ENCODE assay signal across 14 cellular contexts in genomic region chr20:63937596-63937995, GRCh38. TPM values are rescaled to one million over a fixed set of nuclear protein-coding genes. Genes with fewer than 3 reads are reported as not detected.
DNase-seq lines count a peak whose midpoint lies in the region; ATAC-seq and TF ChIP-seq lines count a peak whose summit lies in the region.
"Had no signal": no experiment of that assay in that cellular context is flagged by ENCODE, and none has a peak within 500 bp of the region (broad histone marks: within the 10 kb centered on the region; RNA-seq: fewer than 3 reads in every experiment).

No MANE protein-coding gene starts in this region.

- intact Hi-C loops in PC-3 (cut with micrococcal nuclease) = no loop called here

- H4K20me1 ChIP-seq in PC-3 (ENCODE audit: low read length) (peaks cover 11% of the 10 kb centered on the region; the same call in 1 of the 2 replicates), osteoblast (ENCODE audit: insufficient read depth, low read length) (peaks cover 52% of the 10 kb centered on the region)

- DNase-seq in AG09309 (ENCODE audit: low read depth) (peak; percentile 8), PC-3 (no peak), chondrocyte (ENCODE audit: low spot score) (no peak), osteoblast (ENCODE audit: insufficient read length, low spot score, missing footprints) (peak; percentile 80), OCI-M1 (lab: John Stamatoyannopoulos, UW) (no peak), H7 (no peak)
- DNase-seq: DMS 273 treated with DMSO at 0.1 percent for 48 hours, IMR-90, NCI-H1417, NCI-H2029, NCI-H2171 treated with DMSO at 0.1 percent for 48 hours, NCI-H510A treated with DMSO at 0.1 percent for 48 hours, SK-N-SH had no signal

- H3K4me1 Mint-ChIP-seq in chondrocyte (ENCODE audit: low read depth) = no peaks in the 10 kb centered on the region

- POLR2A ChIA-PET in PC-3 (lab: Charles Lee; ENCODE audit: unreplicated experiment) = interaction anchor here (0.6 kb wide), 1 partner anchor 296 kb away, joined by 3 read pairs; no protein-coding TSS in a partner anchor

- no peak overlapping the region for H3K9ac ChIP-seq in PC-3 (ENCODE audit: low read length)
- H3K9ac ChIP-seq: SK-N-SH had no signal

- H3K27me3 ChIP-seq in PC-3 (ENCODE audit: low read length) (no peaks in the 10 kb centered on the region), osteoblast (ENCODE audit: insufficient read depth, low read length) (no peaks in the 10 kb centered on the region), H7 (ENCODE audit: control insufficient read depth, insufficient read depth, low read length) (no peaks in the 10 kb centered on the region)

- H3K36me3 Mint-ChIP-seq in chondrocyte (ENCODE audit: low read depth) = peaks cover 9% of the 10 kb centered on the region

- H3K9me3 ChIP-seq in PC-3 (ENCODE audit: low read length) (no peaks in the 10 kb centered on the region), osteoblast (ENCODE audit: low read depth, low read length) (no peaks in the 10 kb centered on the region)
- H3K9me3 ChIP-seq: SK-N-SH had no signal

- peak overlapping the region; percentile 5 for H3K27ac Mint-ChIP-seq in chondrocyte (ENCODE audit: unreplicated experiment)

- peaks cover 6% of the 10 kb centered on the region for H3F3A ChIP-seq in PC-3 (ENCODE audit: low read length, unreplicated experiment)

- ATAC-seq in PC-3 = no peak
- no peak for ATAC-seq in HG03460 (IDR thresholded peaks at IDR 0.05; ENCODE audit: unreplicated experiment)

- H3K27ac ChIP-seq in PC-3 (ENCODE audit: low read length) = no peak overlapping the region
- H3K27ac ChIP-seq in osteoblast (ENCODE audit: low read depth, low read length) = no peak overlapping the region

- peaks cover 4% of the 10 kb centered on the region; the same call in 1 of the 2 replicates for H3K4me1 ChIP-seq in PC-3 (ENCODE audit: insufficient read depth, low read length)
- no peaks in the 10 kb centered on the region for H3K4me1 ChIP-seq in osteoblast (ENCODE audit: insufficient read depth, low read length)

- H3K36me3 ChIP-seq in PC-3 (ENCODE audit: low read depth, low read length) = peaks cover 21% of the 10 kb centered on the region
- H3K36me3 ChIP-seq in osteoblast (ENCODE audit: insufficient read depth, low read length) = peaks cover 39% of the 10 kb centered on the region
- H3K36me3 ChIP-seq in H7 (replicated peaks; ENCODE audit: control insufficient read depth, insufficient read depth, low read length) = no peaks in the 10 kb centered on the region

- H3K9me3 Mint-ChIP-seq in chondrocyte (ENCODE audit: low read depth) = no peaks in the 10 kb centered on the region

- H3K4me2 ChIP-seq in PC-3 (ENCODE audit: low read length) (no peak overlapping the region), osteoblast (ENCODE audit: insufficient read depth, low read length) (no peak overlapping the region)
- H3K4me2 ChIP-seq: SK-N-SH had no signal

- H3K4me3 ChIP-seq in AG09309 (ENCODE audit: control insufficient read depth, low read depth, low read length) (no peak overlapping the region), PC-3 (ENCODE audit: low read length) (no peak overlapping the region), osteoblast (ENCODE audit: insufficient read depth, low read length) (no peak overlapping the region), H7 (ENCODE audit: insufficient read depth, low read depth, low read length) (no peak overlapping the region)

- CTCF ChIA-PET in PC-3 (lab: Charles Lee) = no interaction called here

- TF ChIP-seq CTCF in AG09309 (IDR thresholded peaks at IDR 0.05; ENCODE audit: control insufficient read depth, insufficient read depth, low read depth, low read length, missing control alignments) (no peak), PC-3 (conservative IDR thresholded peaks at IDR 0.05; ENCODE audit: low read depth, low read length) (no peak), chondrocyte (IDR thresholded peaks at IDR 0.05) (no peak), osteoblast (IDR thresholded peaks at IDR 0.05; ENCODE audit: extremely low read depth, low read depth, low read length) (no peak)

- TSS peak; percentile 10 for BruUV-seq in PC-3 (replicated peaks; lab: Mats Ljungman, UMichigan)

- H3K9me2 ChIP-seq in PC-3 (replicated peaks; ENCODE audit: low read length) = no peaks in the 10 kb centered on the region
- H3K9me2 ChIP-seq: SK-N-SH had no signal

- H2AFZ ChIP-seq in PC-3 (ENCODE audit: low read length) = no peak overlapping the region
- H2AFZ ChIP-seq in osteoblast (ENCODE audit: low read length) = no peak overlapping the region

- H3K79me2 ChIP-seq in PC-3 (ENCODE audit: low read length) (no peaks in the 10 kb centered on the region), osteoblast (ENCODE audit: insufficient read depth, low read length) (peaks cover 52% of the 10 kb centered on the region)

- no peak overlapping the region for H3K4me3 Mint-ChIP-seq in chondrocyte (ENCODE audit: unreplicated experiment)

- H3K27me3 Mint-ChIP-seq in chondrocyte (ENCODE audit: low read depth) = no peaks in the 10 kb centered on the region

RNA-seq across cellular contexts. Expression of gene UCKL1, which starts 18.6 kb away (rescaled TPM):
- total RNA-seq in PC-3 (2014; rRNA removed) (37.2 and 47.4 TPM in 2 replicates), chondrocyte (24.3 to 27.5 TPM (median 27.2 TPM) in 3 replicates), osteoblast (21.0 and 23.9 TPM in 2 replicates)
- total RNA-seq in H7 (2014; rRNA removed; shearing (Covaris generic)) = 21.8 and 26.6 TPM in 2 replicates

RNA-seq across cellular contexts. Expression of gene ZNF512B, which starts 32.1 kb away (rescaled TPM):
- total RNA-seq in PC-3 (2014; rRNA removed) (18.0 and 24.1 TPM in 2 replicates), chondrocyte (36.5 to 44.3 TPM (median 37.2 TPM) in 3 replicates), osteoblast (12.1 and 14.5 TPM in 2 replicates)
- 13.3 and 15.5 TPM in 2 replicates for total RNA-seq in H7 (2014; rRNA removed; shearing (Covaris generic))

RNA-seq across cellular contexts. Expression of gene SAMD10, which starts 41.8 kb away (rescaled TPM):
- total RNA-seq in PC-3 (2014; rRNA removed) (7.4 and 13.4 TPM in 2 replicates), chondrocyte (3.8 to 4.7 TPM (median 4.3 TPM) in 3 replicates), osteoblast (0.59 and 1.4 TPM in 2 replicates)
- total RNA-seq in H7 (2014; rRNA removed; shearing (Covaris generic)) = 3.8 and 5.7 TPM in 2 replicates

RNA-seq across cellular contexts. Expression of gene DNAJC5, which starts 42.7 kb away (rescaled TPM):
- total RNA-seq in PC-3 (2014; rRNA removed) = 73.7 and 80.1 TPM in 2 replicates
- total RNA-seq in chondrocyte = 44.2 to 46.6 TPM (median 45.1 TPM) in 3 replicates
- 41.5 and 53.9 TPM in 2 replicates for total RNA-seq in osteoblast
- total RNA-seq in H7 (2014; rRNA removed; shearing (Covaris generic)) = 29.2 and 30.8 TPM in 2 replicates

RNA-seq across cellular contexts. Expression of gene PRPF6, which starts 43.3 kb away (rescaled TPM):
- 67.1 and 87.2 TPM in 2 replicates for total RNA-seq in PC-3 (2014; rRNA removed)
- total RNA-seq in chondrocyte = 49.0 to 56.6 TPM (median 49.5 TPM) in 3 replicates
- total RNA-seq in osteoblast = 47.1 and 56.1 TPM in 2 replicates
- 70.8 and 75.3 TPM in 2 replicates for total RNA-seq in H7 (2014; rRNA removed; shearing (Covaris generic))

Comparison
In these comparisons a context has a peak if more than half of its experiments do, and no peak if none do; other contexts are left out.
1. DNase-seq: peak in AG09309 (single experiment) and osteoblast (single experiment); none in PC-3 (single experiment), chondrocyte (single experiment), OCI-M1 (single experiment) and H7 (single experiment).